Comparison of ENCODE assay signal across 15 cellular contexts in the genomic region with DNA sequence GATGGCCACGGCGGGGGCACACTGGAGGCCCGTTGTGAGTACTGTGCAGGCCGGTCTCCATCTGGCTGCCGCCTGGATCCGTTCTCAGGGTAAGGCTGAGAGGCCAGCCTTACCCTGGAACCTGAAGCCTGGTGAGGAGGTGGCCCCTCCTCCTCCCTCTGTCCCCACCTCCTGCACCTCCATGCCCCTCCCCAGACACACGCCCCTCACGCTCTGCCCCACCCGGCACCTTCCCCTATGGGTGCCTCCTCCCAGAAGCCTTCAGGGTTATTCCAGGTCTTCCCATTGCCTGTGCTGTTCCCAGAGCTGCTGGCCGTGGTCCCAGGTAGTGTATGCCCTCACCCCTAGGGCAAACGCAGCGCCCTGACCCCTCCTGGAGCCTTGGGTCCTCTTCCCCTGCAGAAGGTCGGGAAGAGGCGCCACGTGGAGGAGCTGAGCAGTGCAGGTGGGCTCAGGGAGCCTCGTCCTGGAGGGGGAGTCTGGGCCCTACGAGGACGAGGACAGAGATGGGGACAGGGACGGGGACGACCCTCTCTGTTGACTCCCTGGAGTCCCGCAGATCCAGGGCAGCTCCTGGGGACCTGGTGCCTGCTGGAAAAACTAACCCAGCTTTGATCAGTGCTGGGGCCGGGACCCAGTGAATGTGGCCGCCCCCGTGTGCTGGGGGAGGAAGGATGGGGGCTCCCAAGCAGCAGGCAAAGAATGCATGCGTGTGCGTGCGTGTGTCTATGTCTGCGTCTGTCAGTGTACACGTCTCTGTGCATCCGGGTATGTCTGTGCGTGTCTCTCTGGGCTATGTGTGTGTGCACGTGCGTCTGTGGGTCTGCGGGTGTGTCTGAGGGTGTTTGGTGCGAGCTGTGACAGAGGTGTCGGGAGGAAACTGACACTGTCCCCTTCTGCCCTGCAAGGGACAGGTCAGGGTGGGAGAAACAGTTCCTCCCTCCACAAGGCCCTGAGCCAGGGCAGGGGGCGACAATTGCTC. TPM values are rescaled to one million over a fixed set of nuclear protein-coding genes. Genes with fewer than 3 reads are reported as not detected.
DNase-seq lines count a peak whose midpoint lies in the region; ATAC-seq, FAIRE-seq and TF ChIP-seq lines count a peak whose summit lies in the region.
"Had no signal": no experiment of that assay in that cellular context is flagged by ENCODE, and none has a peak within 500 bp of the region (broad histone marks: within the 10 kb centered on the region; RNA-seq: fewer than 3 reads in every experiment).

No MANE protein-coding gene starts in this region.

- H3K9me3 ChIP-seq in CD8-positive, alpha-beta T cell (ENCODE audit: low read length) = no peaks in the 10 kb centered on the region
- no peaks in the 10 kb centered on the region for H3K9me3 ChIP-seq in HepG2 (ENCODE audit: low read length)
- H3K9me3 ChIP-seq: SJSA1 had no signal

- BruUV-seq in HepG2 (replicated peaks; lab: Mats Ljungman, UMichigan) = no TSS peak

- FAIRE-seq in HepG2 (lab: Jason Lieb, UNC) = peak; percentile 26

- H3K36me3 Mint-ChIP-seq in CD8-positive, alpha-beta T cell = no peaks in the 10 kb centered on the region
- H3K36me3 Mint-ChIP-seq: CD4-positive, alpha-beta memory T cell; natural killer cell had no signal

- no peaks in the 10 kb centered on the region for H3K27me3 ChIP-seq in CD8-positive, alpha-beta T cell (ENCODE audit: insufficient read depth, low read length)
- no peaks in the 10 kb centered on the region; the same call in 1 of the 2 replicates for H3K27me3 ChIP-seq in H7 (ENCODE audit: control insufficient read depth, insufficient read depth, low read length)
- H3K27me3 ChIP-seq in HepG2 (ENCODE audit: control insufficient read depth in 1 of 2, insufficient read depth in 2 of 2, low read length in 2 of 2) = peaks cover 40 to 66% of the 10 kb centered on the region in 2 experiments

- in situ Hi-C loops in HepG2 (cut with HindIII; ENCODE audit: extremely low pct_ligation_motif_present, low pct_unique_long_range_greater_than_20kb) = no loop called here

- POLR2A ChIA-PET in CD8-positive, alpha-beta T cell (lab: Charles Lee) = no interaction called here
- POLR2A ChIA-PET in HepG2 (lab: Yijun Ruan, JAX) = no interaction called here

- no peak overlapping the region for H2AFZ ChIP-seq in HepG2 (ENCODE audit: low read length)

- no peak for TF ChIP-seq CTCF in CD8-positive, alpha-beta T cell (IDR thresholded peaks at IDR 0.05)
- no peak for TF ChIP-seq CTCF in HepG2 (CRISPR knock-in tag; IDR thresholded peaks at IDR 0.05)

- TF ChIP-seq EP300 in HepG2 (IDR thresholded peaks at IDR 0.05; ENCODE audit: low read depth in 2 of 2, low read length in 2 of 2) = no peak
- TF ChIP-seq EP300 in HepG2 (CRISPR knock-in tag; IDR thresholded peaks at IDR 0.05; ENCODE audit: borderline replicate concordance) = no peak

- intact Hi-C loops in CD8-positive, alpha-beta T cell (cut with DNase I, micrococcal nuclease) = no loop called here
- intact Hi-C loops in HepG2 (cut with micrococcal nuclease; ENCODE audit: unreplicated experiment) = no loop called here
- intact Hi-C loops in sciatic nerve (cut with DNase I) = no loop called here

- TF ChIP-seq POLR2A in HepG2 (IDR thresholded peaks at IDR 0.05; ENCODE audit: insufficient read depth in 1 of 2, low read depth in 2 of 2, low read length in 2 of 2) = no peak

- DNase-seq in CD8-positive, alpha-beta T cell = no peak
- DNase-seq in H7 = peak; percentile 90
- DNase-seq in SK-N-DZ (ENCODE audit: low spot score) = peak; percentile 85
- peak; percentile 46 for DNase-seq in HepG2 (ENCODE audit: low spot score)
- DNase-seq in OCI-M1 (lab: John Stamatoyannopoulos, UW) = no peak
- DNase-seq in GDM1 (lab: John Stamatoyannopoulos, UW) = no peak
- no peak for DNase-seq in sciatic nerve (ENCODE audit: low spot score)
- DNase-seq: activated CD4-positive, CD25-positive, alpha-beta regulatory T cell; effector CD8-positive, alpha-beta T cell; kidney glomerular epithelial cell; natural killer cell; NCI-H446 treated with DMSO at 0.1 percent for 48 hours had no signal

- 13% methylated on average over 36 of the region's 37 CpGs for WGBS in HepG2 (ENCODE audit: low lambda C conversion rate)

- H3K4me3 Mint-ChIP-seq in CD8-positive, alpha-beta T cell = no peak overlapping the region
- H3K4me3 Mint-ChIP-seq: CD4-positive, alpha-beta memory T cell; natural killer cell had no signal

- no peaks in the 10 kb centered on the region for H3K79me2 ChIP-seq in HepG2 (ENCODE audit: insufficient read depth, low read length)

- no peak overlapping the region for H3K4me3 ChIP-seq in CD8-positive, alpha-beta T cell (ENCODE audit: low read depth, low read length)
- no peak overlapping the region for H3K4me3 ChIP-seq in H7 (ENCODE audit: insufficient read depth, low read depth, low read length)
- H3K4me3 ChIP-seq in HepG2 (replicated peaks in 1 of 3; ENCODE audit: insufficient read depth in 1 of 3, low read depth in 2 of 3, low read length in 3 of 3) = peak overlapping the region in 1 of 3 experiments; percentile 39; a peak in 1 of 6 replicates
- H3K4me3 ChIP-seq: SJSA1 had no signal

- H3K4me1 Mint-ChIP-seq in CD8-positive, alpha-beta T cell (ENCODE audit: low read depth) = no peaks in the 10 kb centered on the region
- H3K4me1 Mint-ChIP-seq: natural killer cell had no signal

- no peaks in the 10 kb centered on the region for H3K4me1 ChIP-seq in CD8-positive, alpha-beta T cell (ENCODE audit: insufficient read depth, low read length)
- H3K4me1 ChIP-seq in HepG2 (ENCODE audit: insufficient read depth, low read length) = peaks cover 21% of the 10 kb centered on the region
- H3K4me1 ChIP-seq: SJSA1 had no signal

- H3K4me2 ChIP-seq in HepG2 (ENCODE audit: low read depth, low read length) = peak overlapping the region; percentile 51

- no peaks in the 10 kb centered on the region for H3K36me3 ChIP-seq in CD8-positive, alpha-beta T cell (ENCODE audit: insufficient read depth, low read length)
- H3K36me3 ChIP-seq in H7 (replicated peaks; ENCODE audit: control insufficient read depth, insufficient read depth, low read length) = no peaks in the 10 kb centered on the region
- no peaks in the 10 kb centered on the region for H3K36me3 ChIP-seq in HepG2 (replicated peaks in 1 of 2; ENCODE audit: control insufficient read depth in 1 of 2, insufficient read depth in 2 of 2, low read length in 2 of 2)
- H3K36me3 ChIP-seq: SJSA1 had no signal

- H4K20me1 ChIP-seq in HepG2 (ENCODE audit: insufficient read depth, low read length) = peaks cover 6% of the 10 kb centered on the region; the same call in 1 of the 2 replicates

- H3K27ac Mint-ChIP-seq in CD8-positive, alpha-beta T cell = no peak overlapping the region
- H3K27ac Mint-ChIP-seq: CD4-positive, alpha-beta memory T cell; natural killer cell had no signal

- peak; percentile 36 for ATAC-seq in CD8-positive, alpha-beta T cell
- ATAC-seq in HepG2 (peak; percentile 65), GM19397 (IDR thresholded peaks at IDR 0.05; ENCODE audit: unreplicated experiment) (no peak), sciatic nerve (no peak)

- H3K27ac ChIP-seq in CD8-positive, alpha-beta T cell (ENCODE audit: low read depth, low read length) = no peak overlapping the region
- no peak overlapping the region for H3K27ac ChIP-seq in HepG2 (ENCODE audit: extremely low read length, insufficient read depth, low read length)
- H3K27ac ChIP-seq: SJSA1 had no signal

- no peaks in the 10 kb centered on the region for H3K9me3 Mint-ChIP-seq in CD8-positive, alpha-beta T cell
- H3K9me3 Mint-ChIP-seq: CD4-positive, alpha-beta memory T cell; natural killer cell had no signal

- CTCF ChIA-PET in CD8-positive, alpha-beta T cell (lab: Charles Lee) = no interaction called here
- CTCF ChIA-PET in HepG2 (lab: Yijun Ruan, JAX; ENCODE audit: low intra/inter-chr PET ratio, low total read pairs) = no interaction called here

- no peak for TF ChIP-seq RAD21 in HepG2 (CRISPR knock-in tag; IDR thresholded peaks at IDR 0.05)

- H3K27me3 Mint-ChIP-seq in CD8-positive, alpha-beta T cell (ENCODE audit: low read depth) = peaks cover 17% of the 10 kb centered on the region

- no peak overlapping the region for H3K9ac ChIP-seq in HepG2 (ENCODE audit: insufficient read depth, low read depth, low read length)

RNA-seq across cellular contexts. Expression of a gene that starts 8.2 kb away (rescaled TPM):
- not detected for total RNA-seq in CD8-positive, alpha-beta T cell
- 0.85 and 1.9 TPM in 2 replicates for total RNA-seq in H7 (2014; rRNA removed; shearing (Covaris generic))
- polyA plus RNA-seq in SK-N-DZ (2014; cell fraction: cytosol; rRNA removed) = 25.7 and 26.4 TPM in 2 replicates
- polyA plus RNA-seq in SK-N-DZ (2014; cell fraction: nucleus; rRNA removed) = 47.8 and 48.8 TPM in 2 replicates
- 0.10 and 0.18 TPM in 2 replicates for total RNA-seq in HepG2 (2016; rRNA removed; fragmentation: Illumina TruSeq; extraction: Trizol)
- 0.10 TPM in 1 of 2 replicates, not detected in the other for total RNA-seq in HepG2 (2016; cell fraction: cytosol; rRNA removed; fragmentation: Illumina TruSeq; extraction: Trizol; ENCODE audit: low read depth)
- 0.06 TPM in 1 of 2 replicates, not detected in the other for total RNA-seq in HepG2 (2016; cell fraction: insoluble cytoplasmic fraction; rRNA removed; fragmentation: Illumina TruSeq; extraction: Trizol)
- 0.12 and 0.14 TPM in 2 replicates for total RNA-seq in HepG2 (2016; cell fraction: membrane; rRNA removed; fragmentation: Illumina TruSeq; extraction: Trizol)
- not detected in 2 replicates for total RNA-seq in HepG2 (2016; cell fraction: nucleus; rRNA removed; fragmentation: Illumina TruSeq; extraction: Trizol)
- polyA plus RNA-seq in HepG2 (2011; rRNA removed) = not detected in 2 replicates
- polyA plus RNA-seq in HepG2 (2011; cell fraction: cytosol; rRNA removed) = not detected in 2 replicates
- not detected in 2 replicates for polyA plus RNA-seq in HepG2 (2011; cell fraction: nucleus; rRNA removed)
- polyA plus RNA-seq in HepG2 (2012) = 0.08 TPM in 1 of 2 replicates, not detected in the other
- 0.08 TPM in 1 of 2 replicates, not detected in the other for polyA plus RNA-seq in HepG2 (2016; cell fraction: cytosol; fragmentation: Illumina TruSeq; extraction: Trizol; ENCODE audit: low read depth)
- 0.34 TPM in 1 of 2 replicates, not detected in the other for polyA plus RNA-seq in HepG2 (2016; cell fraction: insoluble cytoplasmic fraction; fragmentation: Illumina TruSeq; extraction: Trizol; ENCODE audit: low read depth)
- 0.17 TPM in 2 replicates for polyA plus RNA-seq in HepG2 (2016; cell fraction: membrane; fragmentation: Illumina TruSeq; extraction: Trizol; ENCODE audit: low read depth)
- not detected in 2 replicates for polyA plus RNA-seq in HepG2 (2016; cell fraction: nucleus; fragmentation: Illumina TruSeq; extraction: Trizol; ENCODE audit: insufficient read depth, low read depth)
- not detected in 2 replicates for polyA minus RNA-seq in HepG2 (2011; rRNA and poly(A)+ RNA removed; ENCODE audit: low replicate concordance)
- polyA minus RNA-seq in HepG2 (2011; cell fraction: cytosol; rRNA and poly(A)+ RNA removed) = not detected in 2 replicates
- polyA minus RNA-seq in HepG2 (2011; cell fraction: nucleus; rRNA and poly(A)+ RNA removed) = not detected in 2 replicates
- total RNA-seq in sciatic nerve = not detected
- total RNA-seq: CD4-positive, alpha-beta memory T cell; natural killer cell; SJSA1 had no signal
- polyA plus RNA-seq: CD4-positive, alpha-beta memory T cell had no signal

RNA-seq across cellular contexts. Expression of a gene that starts 10.1 kb away (rescaled TPM):
- 10 to 100 TPM; 63.6 to 64.2 TPM for total RNA-seq in CD8-positive, alpha-beta T cell
- 21.9 and 26.1 TPM in 2 replicates for total RNA-seq in H7 (2014; rRNA removed; shearing (Covaris generic))
- 28.1 and 29.7 TPM in 2 replicates for polyA plus RNA-seq in SK-N-DZ (2014; cell fraction: cytosol; rRNA removed)
- 48.6 and 51.1 TPM in 2 replicates for polyA plus RNA-seq in SK-N-DZ (2014; cell fraction: nucleus; rRNA removed)
- total RNA-seq in HepG2 (2016; rRNA removed; fragmentation: Illumina TruSeq; extraction: Trizol) = 37.4 and 41.5 TPM in 2 replicates
- total RNA-seq in HepG2 (2016; cell fraction: cytosol; rRNA removed; fragmentation: Illumina TruSeq; extraction: Trizol; ENCODE audit: low read depth) = 19.3 and 19.7 TPM in 2 replicates
- 37.3 and 39.8 TPM in 2 replicates for total RNA-seq in HepG2 (2016; cell fraction: insoluble cytoplasmic fraction; rRNA removed; fragmentation: Illumina TruSeq; extraction: Trizol)
- 18.5 and 19.9 TPM in 2 replicates for total RNA-seq in HepG2 (2016; cell fraction: membrane; rRNA removed; fragmentation: Illumina TruSeq; extraction: Trizol)
- 31.6 and 31.7 TPM in 2 replicates for total RNA-seq in HepG2 (2016; cell fraction: nucleus; rRNA removed; fragmentation: Illumina TruSeq; extraction: Trizol)
- polyA plus RNA-seq in HepG2 (2011; rRNA removed) = 18.5 and 20.5 TPM in 2 replicates
- polyA plus RNA-seq in HepG2 (2011; cell fraction: cytosol; rRNA removed) = 11.8 and 12.2 TPM in 2 replicates
- polyA plus RNA-seq in HepG2 (2011; cell fraction: nucleus; rRNA removed) = 64.3 and 72.2 TPM in 2 replicates
- polyA plus RNA-seq in HepG2 (2012) = 29.8 and 30.8 TPM in 2 replicates
- polyA plus RNA-seq in HepG2 (2016; cell fraction: cytosol; fragmentation: Illumina TruSeq; extraction: Trizol; ENCODE audit: low read depth) = 3.5 and 4.8 TPM in 2 replicates
- 31.7 and 35.2 TPM in 2 replicates for polyA plus RNA-seq in HepG2 (2016; cell fraction: insoluble cytoplasmic fraction; fragmentation: Illumina TruSeq; extraction: Trizol; ENCODE audit: low read depth)
- 9.5 and 9.7 TPM in 2 replicates for polyA plus RNA-seq in HepG2 (2016; cell fraction: membrane; fragmentation: Illumina TruSeq; extraction: Trizol; ENCODE audit: low read depth)
- 69.1 and 71.6 TPM in 2 replicates for polyA plus RNA-seq in HepG2 (2016; cell fraction: nucleus; fragmentation: Illumina TruSeq; extraction: Trizol; ENCODE audit: insufficient read depth, low read depth)
- polyA minus RNA-seq in HepG2 (2011; rRNA and poly(A)+ RNA removed; ENCODE audit: low replicate concordance) = 28.3 and 39.1 TPM in 2 replicates
- 11.3 and 14.2 TPM in 2 replicates for polyA minus RNA-seq in HepG2 (2011; cell fraction: cytosol; rRNA and poly(A)+ RNA removed)
- 62.2 and 69.3 TPM in 2 replicates for polyA minus RNA-seq in HepG2 (2011; cell fraction: nucleus; rRNA and poly(A)+ RNA removed)
- total RNA-seq in sciatic nerve = 53.3 TPM

RNA-seq across cellular contexts. Expression of a gene that starts 45.4 kb away (rescaled TPM):
- 1 to 10 TPM; 7.7 to 8.8 TPM for total RNA-seq in CD8-positive, alpha-beta T cell
- 32.7 and 37.8 TPM in 2 replicates for total RNA-seq in H7 (2014; rRNA removed; shearing (Covaris generic))
- 39.2 and 49.2 TPM in 2 replicates for polyA plus RNA-seq in SK-N-DZ (2014; cell fraction: cytosol; rRNA removed)
- 24.7 and 44.5 TPM in 2 replicates for polyA plus RNA-seq in SK-N-DZ (2014; cell fraction: nucleus; rRNA removed)
- 31.3 and 37.8 TPM in 2 replicates for total RNA-seq in HepG2 (2016; rRNA removed; fragmentation: Illumina TruSeq; extraction: Trizol)
- 14.9 and 15.3 TPM in 2 replicates for total RNA-seq in HepG2 (2016; cell fraction: cytosol; rRNA removed; fragmentation: Illumina TruSeq; extraction: Trizol; ENCODE audit: low read depth)
- 30.0 and 35.2 TPM in 2 replicates for total RNA-seq in HepG2 (2016; cell fraction: insoluble cytoplasmic fraction; rRNA removed; fragmentation: Illumina TruSeq; extraction: Trizol)
- 20.4 and 23.8 TPM in 2 replicates for total RNA-seq in HepG2 (2016; cell fraction: membrane; rRNA removed; fragmentation: Illumina TruSeq; extraction: Trizol)
- 23.8 and 28.4 TPM in 2 replicates for total RNA-seq in HepG2 (2016; cell fraction: nucleus; rRNA removed; fragmentation: Illumina TruSeq; extraction: Trizol)
- 20.4 and 22.5 TPM in 2 replicates for polyA plus RNA-seq in HepG2 (2011; rRNA removed)
- polyA plus RNA-seq in HepG2 (2011; cell fraction: cytosol; rRNA removed) = 19.5 and 23.4 TPM in 2 replicates
- polyA plus RNA-seq in HepG2 (2011; cell fraction: nucleus; rRNA removed) = 31.1 and 31.2 TPM in 2 replicates
- 21.4 and 26.9 TPM in 2 replicates for polyA plus RNA-seq in HepG2 (2012)
- 13.5 and 13.6 TPM in 2 replicates for polyA plus RNA-seq in HepG2 (2016; cell fraction: cytosol; fragmentation: Illumina TruSeq; extraction: Trizol; ENCODE audit: low read depth)
- polyA plus RNA-seq in HepG2 (2016; cell fraction: insoluble cytoplasmic fraction; fragmentation: Illumina TruSeq; extraction: Trizol; ENCODE audit: low read depth) = 33.7 and 36.3 TPM in 2 replicates
- polyA plus RNA-seq in HepG2 (2016; cell fraction: membrane; fragmentation: Illumina TruSeq; extraction: Trizol; ENCODE audit: low read depth) = 18.0 and 19.8 TPM in 2 replicates
- 87.6 and 92.7 TPM in 2 replicates for polyA plus RNA-seq in HepG2 (2016; cell fraction: nucleus; fragmentation: Illumina TruSeq; extraction: Trizol; ENCODE audit: insufficient read depth, low read depth)
- polyA minus RNA-seq in HepG2 (2011; rRNA and poly(A)+ RNA removed; ENCODE audit: low replicate concordance) = 27.2 and 36.2 TPM in 2 replicates
- 13.0 and 15.4 TPM in 2 replicates for polyA minus RNA-seq in HepG2 (2011; cell fraction: cytosol; rRNA and poly(A)+ RNA removed)
- polyA minus RNA-seq in HepG2 (2011; cell fraction: nucleus; rRNA and poly(A)+ RNA removed) = 16.7 and 20.9 TPM in 2 replicates
- 31.4 TPM for total RNA-seq in sciatic nerve

Comparison
In these comparisons a context has a peak if more than half of its experiments do, and no peak if none do; other contexts are left out.
1. ATAC-seq: peak in CD8-positive, alpha-beta T cell (single experiment) and HepG2 (single experiment); none in GM19397 (single experiment) and sciatic nerve (single experiment).
2. DNase-seq: peak in H7 (single experiment), SK-N-DZ (single experiment) and HepG2 (single experiment); none in CD8-positive, alpha-beta T cell (0 of 7), OCI-M1 (single experiment), GDM1 (single experiment) and sciatic nerve (single experiment).